In the genomic region with DNA sequence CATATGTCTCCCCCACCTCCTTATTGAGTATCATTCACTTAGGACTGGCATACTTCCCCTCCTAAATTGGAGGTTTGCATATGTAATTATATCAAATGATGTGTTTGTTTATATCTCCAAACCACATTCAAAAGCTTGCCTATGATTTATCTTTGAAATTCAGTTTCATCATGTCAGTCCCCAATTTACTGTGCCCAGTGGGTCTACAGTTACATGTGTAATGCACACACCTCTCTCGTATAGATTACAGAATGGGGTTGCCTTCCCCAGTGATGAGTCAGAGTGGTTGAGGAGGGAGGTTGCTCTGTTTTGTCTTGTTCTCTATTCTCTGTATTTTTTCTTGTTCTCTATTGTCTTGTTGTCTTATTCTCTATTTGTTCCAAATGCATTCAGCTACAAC, we compare ENCODE assay signal across 24 cellular contexts.
DNase-seq lines count a peak whose midpoint lies in the region; ATAC-seq, FAIRE-seq and TF ChIP-seq lines count a peak whose summit lies in the region.
"Had no signal": no experiment of that assay in that cellular context is flagged by ENCODE, and none has a peak within 500 bp of the region (broad histone marks: within the 10 kb centered on the region; RNA-seq: fewer than 3 reads in every experiment).

No MANE protein-coding gene starts in this region.

- DNase-seq in NCI-H1105 treated with DMSO at 0.1 percent for 48 hours (lab: John Stamatoyannopoulos, UW), result peak; percentile 25
- no peak for DNase-seq in NCI-H1105 (lab: John Stamatoyannopoulos, UW)
- DNase-seq in HT1080 (ENCODE audit: low read depth), result peak; percentile 18
- no peak for DNase-seq in RWPE2 (ENCODE audit: low spot score)
- no peak for DNase-seq in keratinocyte (ENCODE audit: low read depth, low spot score)
- no peak for DNase-seq in effector memory CD8-positive, alpha-beta T cell
- DNase-seq in ovary, result no peak
- DNase-seq: Calu3; CD4-positive, CD25-positive, alpha-beta regulatory T cell; GDM1; HCEC 1CT; KG1; MG63; NCI-H1092 treated with DMSO at 0.1 percent for 48 hours; NCI-H1930; NCI-H510A treated with DMSO at 0.1 percent for 48 hours; NK-92 treated with Interleukin-12 subunit alpha and Interleukin-12 subunit beta, amount 100 ng/mL, for 24 hours; PC-9 had no signal

- H3K27ac Mint-ChIP-seq in effector memory CD8-positive, alpha-beta T cell, result no peak overlapping the region
- H3K27ac Mint-ChIP-seq: B cell; CD4-positive, CD25-positive, alpha-beta regulatory T cell had no signal

- H3K9me3 ChIP-seq in RWPE2 (ENCODE audit: severe bottlenecking), result no peaks in the 10 kb centered on the region
- no peaks in the 10 kb centered on the region for H3K9me3 ChIP-seq in keratinocyte (ENCODE audit: control insufficient read depth, low read depth, low read length)
- H3K9me3 ChIP-seq in ovary, result no peaks in the 10 kb centered on the region
- H3K9me3 ChIP-seq: MG63, SJSA1 had no signal

- 39 to 45% (median 39%) methylated on average over 1 of the region's 1 CpG for WGBS in ovary, 3 donors

- intact Hi-C loops in ovary (cut with DNase I), result no loop called here

- no peaks in the 10 kb centered on the region for H3K27me3 ChIP-seq in RWPE2 (ENCODE audit: insufficient read depth, poor library complexity, severe bottlenecking)
- H3K27me3 ChIP-seq in keratinocyte (ENCODE audit: control insufficient read depth, extremely low read depth, insufficient read depth, low read length), result no peaks in the 10 kb centered on the region
- H3K27me3 ChIP-seq in ovary, result no peaks in the 10 kb centered on the region
- H3K27me3 ChIP-seq: MG63, SJSA1 had no signal

- TF ChIP-seq CTCF in RWPE2 (IDR thresholded peaks at IDR 0.05; ENCODE audit: poor library complexity, severe bottlenecking) (no peak), keratinocyte (optimal IDR thresholded peaks at IDR 0.05 in 1 of 3, IDR thresholded peaks at IDR 0.05 in 1 of 3, conservative IDR thresholded peaks at IDR 0.05 in 1 of 3; ENCODE audit: extremely low read depth in 1 of 3, insufficient read depth in 2 of 3, low read length in 3 of 3) (no peak), ovary (IDR thresholded peaks at IDR 0.05) (no peak)

- no peak overlapping the region for H3K4me3 Mint-ChIP-seq in effector memory CD8-positive, alpha-beta T cell
- H3K4me3 Mint-ChIP-seq: B cell; CD4-positive, CD25-positive, alpha-beta regulatory T cell had no signal

- peak; percentile 76 for ATAC-seq in RWPE2 (ENCODE audit: low read depth)
- no peak for ATAC-seq in effector memory CD8-positive, alpha-beta T cell (replicated peaks)
- ATAC-seq in HG02588 (IDR thresholded peaks at IDR 0.05; ENCODE audit: unreplicated experiment), result no peak

- H3K36me3 Mint-ChIP-seq in effector memory CD8-positive, alpha-beta T cell (ENCODE audit: insufficient read depth), result no peaks in the 10 kb centered on the region
- H3K36me3 Mint-ChIP-seq: CD4-positive, CD25-positive, alpha-beta regulatory T cell had no signal

- H3K4me3 ChIP-seq in RWPE2 (ENCODE audit: severe bottlenecking) (no peak overlapping the region), keratinocyte (ENCODE audit: control insufficient read depth in 2 of 3, extremely low read depth in 1 of 3, insufficient read depth in 2 of 3, low read depth in 1 of 3, low read length in 3 of 3) (peak overlapping the region in 1 of 3 experiments; percentile 9), ovary (no peak overlapping the region)
- H3K4me3 ChIP-seq: MG63, PC-9, SJSA1 had no signal

- H3K27ac ChIP-seq in RWPE2 (ENCODE audit: poor library complexity, severe bottlenecking), result no peak overlapping the region
- H3K27ac ChIP-seq in keratinocyte (ENCODE audit: control insufficient read depth, insufficient read depth, low read length), result no peak overlapping the region
- H3K27ac ChIP-seq in ovary, result no peak overlapping the region
- H3K27ac ChIP-seq: 22Rv1, PC-9, SJSA1 had no signal

- H3K9me3 Mint-ChIP-seq in effector memory CD8-positive, alpha-beta T cell, result peaks cover 8 to 22% of the 10 kb centered on the region in 2 donors

- H3K4me1 ChIP-seq in RWPE2 (ENCODE audit: insufficient read depth, poor library complexity, severe bottlenecking), result no peaks in the 10 kb centered on the region
- peaks cover 10% of the 10 kb centered on the region for H3K4me1 ChIP-seq in keratinocyte (ENCODE audit: control insufficient read depth, extremely low read depth, insufficient read depth, low read length)
- H3K4me1 ChIP-seq in ovary (ENCODE audit: insufficient read depth), result no peaks in the 10 kb centered on the region
- H3K4me1 ChIP-seq: SJSA1 had no signal

- H3K9me1 ChIP-seq in keratinocyte (ENCODE audit: control insufficient read depth, extremely low read depth, insufficient read depth, low read length), result no peaks in the 10 kb centered on the region

- no peaks in the 10 kb centered on the region for H3K79me2 ChIP-seq in keratinocyte (ENCODE audit: control insufficient read depth, insufficient read depth, low read length)

- no peak for TF ChIP-seq EP300 in ovary (IDR thresholded peaks at IDR 0.05)

- FAIRE-seq in keratinocyte (lab: Jason Lieb, UNC), result peak; percentile 97
- FAIRE-seq: GM12891, GM18507 had no signal

- no peaks in the 10 kb centered on the region for H4K20me1 ChIP-seq in keratinocyte (ENCODE audit: control insufficient read depth, extremely low read depth, insufficient read depth, low read length)

- H3K27me3 Mint-ChIP-seq in effector memory CD8-positive, alpha-beta T cell, result no peaks in the 10 kb centered on the region
- H3K27me3 Mint-ChIP-seq: B cell; CD4-positive, CD25-positive, alpha-beta regulatory T cell had no signal

- no peak overlapping the region for H2AFZ ChIP-seq in keratinocyte (ENCODE audit: control insufficient read depth, low read length)
- H2AFZ ChIP-seq: PC-9 had no signal

- H3K36me3 ChIP-seq in RWPE2 (ENCODE audit: low read depth), result no peaks in the 10 kb centered on the region
- no peaks in the 10 kb centered on the region for H3K36me3 ChIP-seq in keratinocyte (ENCODE audit: control insufficient read depth in 2 of 2, extremely low read depth in 1 of 2, insufficient read depth in 2 of 2, low read length in 2 of 2)
- no peaks in the 10 kb centered on the region for H3K36me3 ChIP-seq in ovary
- H3K36me3 ChIP-seq: MG63, SJSA1 had no signal

- peak overlapping the region; percentile 19 for H3K4me2 ChIP-seq in keratinocyte (ENCODE audit: control insufficient read depth, extremely low read depth, insufficient read depth, low read depth, low read length)
- H3K4me2 ChIP-seq: PC-9 had no signal

- no peak for TF ChIP-seq POLR2A in ovary (IDR thresholded peaks at IDR 0.05)

- H3K4me1 Mint-ChIP-seq in effector memory CD8-positive, alpha-beta T cell (ENCODE audit: low read depth in 2 of 2), result peaks cover 0 to 2% of the 10 kb centered on the region in 2 donors
- H3K4me1 Mint-ChIP-seq: B cell; CD4-positive, CD25-positive, alpha-beta regulatory T cell had no signal

- dilution Hi-C loops in keratinocyte (cut with MboI; ENCODE audit: extremely low pct_ligation_motif_present, low sequenced_read_pairs), result no loop called here

- no peak overlapping the region for H3K9ac ChIP-seq in keratinocyte (ENCODE audit: control insufficient read depth, extremely low read depth, insufficient read depth, low read length)

Comparison
In these comparisons a context has a peak if more than half of its experiments do, and no peak if none do; other contexts are left out.
1. DNase-seq: peak in NCI-H1105 treated with DMSO at 0.1 percent for 48 hours (single experiment) and HT1080 (single experiment); none in NCI-H1105 (single experiment), RWPE2 (single experiment), keratinocyte (single experiment), effector memory CD8-positive, alpha-beta T cell (0 of 3) and ovary (0 of 5).